In genomic region chr7:130092598-130092997, GRCh38 we compare ENCODE assay signal across 23 cellular contexts. TPM values are rescaled to one million over a fixed set of nuclear protein-coding genes. Genes with fewer than 3 reads are reported as not detected.
DNase-seq lines count a peak whose midpoint lies in the region; ATAC-seq and TF ChIP-seq lines count a peak whose summit lies in the region.
"Had no signal": no experiment of that assay in that cellular context is flagged by ENCODE, and none has a peak within 500 bp of the region (broad histone marks: within the 10 kb centered on the region; RNA-seq: fewer than 3 reads in every experiment).

No MANE protein-coding gene starts in this region.

- H2AFZ ChIP-seq in Karpas-422 (ENCODE audit: low read length): no peak overlapping the region
- H2AFZ ChIP-seq: GM23248 had no signal

- H3K4me3 Mint-ChIP-seq in CD4-positive, alpha-beta memory T cell: no peak overlapping the region
- H3K4me3 Mint-ChIP-seq: activated CD4-positive, alpha-beta memory T cell treated with anti-CD3 and anti-CD28 coated beads for 36 hours; CD4-positive, alpha-beta T cell had no signal

- H3K4me1 ChIP-seq in DOHH2 (ENCODE audit: control insufficient read depth, low read length) (peaks cover 17% of the 10 kb centered on the region), Karpas-422 (ENCODE audit: low read length) (peaks cover 26% of the 10 kb centered on the region)
- H3K4me1 ChIP-seq in CD4-positive, alpha-beta memory T cell (ENCODE audit: insufficient read depth, low read length): peaks cover 5% of the 10 kb centered on the region

- peaks cover 4 to 16% of the 10 kb centered on the region in 2 donors for H3K36me3 Mint-ChIP-seq in CD4-positive, alpha-beta memory T cell
- H3K36me3 Mint-ChIP-seq: activated CD4-positive, alpha-beta memory T cell treated with anti-CD3 and anti-CD28 coated beads for 36 hours had no signal

- peaks cover 11 to 26% (median 15%) of the 10 kb centered on the region in 4 donors for H3K4me1 Mint-ChIP-seq in CD4-positive, alpha-beta memory T cell

- H3K27me3 ChIP-seq in DOHH2 (ENCODE audit: control insufficient read depth, low read length) (no peaks in the 10 kb centered on the region), Karpas-422 (ENCODE audit: low read length) (no peaks in the 10 kb centered on the region)
- H3K27me3 ChIP-seq in CD4-positive, alpha-beta memory T cell (ENCODE audit: insufficient read depth, low read length): no peaks in the 10 kb centered on the region
- H3K27me3 ChIP-seq: cardiac muscle cell, dorsolateral prefrontal cortex, right lobe of liver had no signal

- H3K4me2 ChIP-seq in DOHH2 (ENCODE audit: low read length) (peak overlapping the region; percentile 6; the same call in 1 of the 2 replicates), Karpas-422 (ENCODE audit: low read depth, low read length, poor library complexity, severe bottlenecking) (peak overlapping the region; percentile 44)

- no peaks in the 10 kb centered on the region for H3K9me3 ChIP-seq in DOHH2 (ENCODE audit: control insufficient read depth, insufficient read depth, low read length)
- no peaks in the 10 kb centered on the region for H3K9me3 ChIP-seq in Karpas-422 (ENCODE audit: low read length)
- H3K9me3 ChIP-seq in CD4-positive, alpha-beta memory T cell (ENCODE audit: control insufficient read depth in 1 of 2, low read length in 2 of 2): no peaks in the 10 kb centered on the region
- H3K9me3 ChIP-seq: right lobe of liver had no signal

- no peaks in the 10 kb centered on the region for H3K9me2 ChIP-seq in DOHH2 (replicated peaks; ENCODE audit: control insufficient read depth, low read length)
- H3K9me2 ChIP-seq in Karpas-422 (replicated peaks; ENCODE audit: insufficient read depth, low read length): no peaks in the 10 kb centered on the region

- DNase-seq in GM20000 (ENCODE audit: low spot score): peak; percentile 20
- DNase-seq in Karpas-422: no peak
- no peak for DNase-seq in left colon
- DNase-seq in hippocampal formation (lab: John Stamatoyannopoulos, UW): no peak
- no peak for DNase-seq in NCI-H1105 treated with DMSO at 0.1 percent for 48 hours (lab: John Stamatoyannopoulos, UW)
- DNase-seq in NCI-H2107 treated with DMSO at 0.1 percent for 48 hours (lab: John Stamatoyannopoulos, UW; ENCODE audit: unreplicated experiment): no peak
- DNase-seq in CD4-positive, alpha-beta memory T cell: no peak
- DNase-seq: activated CD4-positive, alpha-beta memory T cell treated with anti-CD3 and anti-CD28 coated beads for 36 hours; activated CD4-positive, CD25-positive, alpha-beta regulatory T cell; activated naive CD4-positive, alpha-beta T cell treated with Interleukin-2 at 50 U/mL for 16 hours; activated T-cell treated with anti-CD3 and anti-CD28 coated beads for 4 hours; CD4-positive, alpha-beta T cell; dorsolateral prefrontal cortex; foreskin melanocyte; GM23248; kidney; NCI-H2081 treated with DMSO at 0.1 percent for 48 hours; right lobe of liver; stimulated activated CD4-positive, alpha-beta T cell treated with anti-CD3 and anti-CD28 coated beads, Interleukin-15, amount 100 ng/mL, for 24 hours had no signal

- TF ChIP-seq CTCF in DOHH2 (IDR thresholded peaks at IDR 0.05; ENCODE audit: low read depth, low read length, poor library complexity, severe bottlenecking): no peak
- no peak for TF ChIP-seq CTCF in GM20000 (IDR thresholded peaks at IDR 0.05; ENCODE audit: extremely low read depth, missing control alignments)

- H3K27me3 Mint-ChIP-seq in CD4-positive, alpha-beta memory T cell: no peaks in the 10 kb centered on the region
- H3K27me3 Mint-ChIP-seq: activated CD4-positive, alpha-beta memory T cell treated with anti-CD3 and anti-CD28 coated beads for 36 hours; CD4-positive, alpha-beta T cell had no signal

- no peak overlapping the region for H3K9ac ChIP-seq in Karpas-422 (ENCODE audit: low read length)
- H3K9ac ChIP-seq: GM23248 had no signal

- no peaks in the 10 kb centered on the region for H3K9me3 Mint-ChIP-seq in CD4-positive, alpha-beta memory T cell
- H3K9me3 Mint-ChIP-seq: activated CD4-positive, alpha-beta memory T cell treated with anti-CD3 and anti-CD28 coated beads for 36 hours; CD4-positive, alpha-beta T cell had no signal

- H3K27ac Mint-ChIP-seq in CD4-positive, alpha-beta memory T cell: peak overlapping the region in 1 of 7 donors; percentile 79
- H3K27ac Mint-ChIP-seq: activated CD4-positive, alpha-beta memory T cell treated with anti-CD3 and anti-CD28 coated beads for 36 hours; CD4-positive, alpha-beta T cell had no signal

- POLR2A ChIA-PET in CD4-positive, alpha-beta memory T cell (lab: Charles Lee; ENCODE audit: partially characterized antibody): no interaction called here

- H3K79me2 ChIP-seq in DOHH2 (ENCODE audit: control insufficient read depth, low read length) (peaks cover 65% of the 10 kb centered on the region), Karpas-422 (ENCODE audit: low read length) (peaks cover 90% of the 10 kb centered on the region)

- intact Hi-C loops in left colon (cut with DNase I, micrococcal nuclease): no loop called here
- intact Hi-C loops in CD4-positive, alpha-beta memory T cell (cut with micrococcal nuclease): no loop called here

- H3K27ac ChIP-seq in DOHH2 (ENCODE audit: low read depth, low read length) (no peak overlapping the region), Karpas-422 (ENCODE audit: low read length) (no peak overlapping the region)
- no peak overlapping the region for H3K27ac ChIP-seq in CD4-positive, alpha-beta memory T cell (ENCODE audit: low read depth, low read length)
- H3K27ac ChIP-seq: cardiac muscle cell, dorsolateral prefrontal cortex, GM23248, right lobe of liver, RWPE1 had no signal

- peaks cover 6% of the 10 kb centered on the region; the same call in 1 of the 2 replicates for H3F3A ChIP-seq in DOHH2 (ENCODE audit: control insufficient read depth, insufficient read depth)

- CTCF ChIA-PET in CD4-positive, alpha-beta memory T cell (lab: Charles Lee; ENCODE audit: partially characterized antibody): interaction anchor here (1.0 kb wide), 1 partner anchor 20 kb away, joined by 3 read pairs; no protein-coding TSS in a partner anchor

- no peaks in the 10 kb centered on the region for H3K36me3 ChIP-seq in DOHH2 (ENCODE audit: control insufficient read depth, low read length)
- H3K36me3 ChIP-seq in Karpas-422 (ENCODE audit: insufficient read depth, low read length): no peaks in the 10 kb centered on the region
- H3K36me3 ChIP-seq in CD4-positive, alpha-beta memory T cell (ENCODE audit: insufficient read depth, low read length): no peaks in the 10 kb centered on the region
- H3K36me3 ChIP-seq: cardiac muscle cell, right lobe of liver had no signal

- no peaks in the 10 kb centered on the region for H4K20me1 ChIP-seq in DOHH2 (ENCODE audit: control insufficient read depth, insufficient read depth, low read depth, low read length)
- H4K20me1 ChIP-seq in Karpas-422 (ENCODE audit: insufficient read depth, low read depth, low read length): no peaks in the 10 kb centered on the region

- ATAC-seq in left colon: peak; percentile 33
- ATAC-seq: SK-N-SH treated with all-trans-retinoic acid at 6 μM for 48 hours had no signal

- no peak overlapping the region for H3K4me3 ChIP-seq in DOHH2 (ENCODE audit: low read length)
- H3K4me3 ChIP-seq in Karpas-422 (ENCODE audit: low read length): no peak overlapping the region
- H3K4me3 ChIP-seq in CD4-positive, alpha-beta memory T cell (ENCODE audit: low read length in 2 of 2): no peak overlapping the region
- H3K4me3 ChIP-seq: cardiac muscle cell, dorsolateral prefrontal cortex, GM23248, right lobe of liver had no signal

RNA-seq across cellular contexts. Expression of gene KLHDC10, which starts 22.3 kb away (rescaled TPM):
- total RNA-seq in Karpas-422 (2014; rRNA removed; shearing (Covaris generic); ENCODE audit: low replicate concordance): 13.1 and 14.1 TPM in 2 replicates
- total RNA-seq in left colon: 10 to 100 TPM; 27.9 to 29.0 TPM
- 10 to 100 TPM; 21.4 to 22.3 TPM for total RNA-seq in CD4-positive, alpha-beta memory T cell
- 1 to 10 TPM in 1 of 2 donors, under 1 TPM in 1; 0.46 to 2.1 TPM for polyA plus RNA-seq in CD4-positive, alpha-beta memory T cell

RNA-seq across cellular contexts. Expression of gene ZC3HC1, which starts 41.4 kb away (rescaled TPM):
- total RNA-seq in Karpas-422 (2014; rRNA removed; shearing (Covaris generic); ENCODE audit: low replicate concordance): 12.7 and 26.4 TPM in 2 replicates
- 1 to 10 TPM; 7.1 to 7.2 TPM for total RNA-seq in left colon
- 10 to 100 TPM; 14.0 to 17.2 TPM for total RNA-seq in CD4-positive, alpha-beta memory T cell
- polyA plus RNA-seq in CD4-positive, alpha-beta memory T cell: 10 to 100 TPM; 12.9 to 16.4 TPM
